Comparison of ENCODE assay signal across 27 cellular contexts in genomic region chr10:13491747-13492360, GRCh38. TPM values are rescaled to one million over a fixed set of nuclear protein-coding genes. Genes with fewer than 3 reads are reported as not detected.
"Had no signal": no experiment of that assay in that cellular context is flagged by ENCODE, and none has a peak within 500 bp of the region (broad histone marks: within the 10 kb centered on the region; RNA-seq: fewer than 3 reads in every experiment).

No MANE protein-coding gene starts in this region.

- H3K4me3 ChIP-seq: ascending aorta, body of pancreas, coronary artery, SK-N-MC had no signal

- H3K4me3 Mint-ChIP-seq: activated B cell treated with CpG ODN at 0.5 μM for 24 hours; activated CD4-positive, alpha-beta T cell treated with anti-CD3 and anti-CD28 coated beads, Interleukin-2, amount 10 ng/mL, durations not matched to agents 24 days and 14 days; activated CD8-positive, alpha-beta memory T cell treated with anti-CD3 and anti-CD28 coated beads, Interleukin-2, amount 10 ng/mL, durations not matched to agents 7 days and 5 days; activated naive CD8-positive, alpha-beta T cell treated with anti-CD3 and anti-CD28 coated beads, Interleukin-2, amount 50 U/mL, for 24 hours; activated T-cell treated with anti-CD3 and anti-CD28 coated beads, Interleukin-2, amount 50 U/mL, for 4 hours; T-cell had no signal

- H3K4me1 ChIP-seq: ascending aorta had no signal

- H3K36me3 Mint-ChIP-seq: activated CD8-positive, alpha-beta memory T cell treated with anti-CD3 and anti-CD28 coated beads, Interleukin-2, amount 10 ng/mL, durations not matched to agents 7 days and 5 days; activated naive CD4-positive, alpha-beta T cell treated with anti-CD3 and anti-CD28 coated beads, Interleukin-2, amount 50 U/mL, for 72 hours; T-cell had no signal

- H3K27me3 Mint-ChIP-seq: activated naive CD8-positive, alpha-beta T cell treated with anti-CD3 and anti-CD28 coated beads, Interleukin-2, amount 50 U/mL, for 24 hours had no signal

- H3K27ac ChIP-seq: ascending aorta, body of pancreas, coronary artery, PC-9, SK-N-MC had no signal

- ATAC-seq: activated CD8-positive, alpha-beta memory T cell treated with anti-CD3 and anti-CD28 coated beads, Interleukin-2, amount 10 ng/mL, durations not matched to agents 7 days and 5 days; activated naive CD4-positive, alpha-beta T cell treated with anti-CD3 and anti-CD28 coated beads, Interleukin-2, amount 50 U/mL, for 72 hours; activated naive CD8-positive, alpha-beta T cell treated with anti-CD3 and anti-CD28 coated beads, Interleukin-2, amount 50 U/mL, for 24 hours; activated T-cell treated with anti-CD3 and anti-CD28 coated beads, Interleukin-2, amount 50 U/mL, for 4 hours; body of pancreas; T-cell had no signal

- H3K9me3 Mint-ChIP-seq: activated B cell treated with CpG ODN at 0.5 μM for 24 hours; activated CD4-positive, alpha-beta T cell treated with anti-CD3 and anti-CD28 coated beads, Interleukin-2, amount 10 ng/mL, durations not matched to agents 24 days and 14 days; activated naive CD4-positive, alpha-beta T cell treated with anti-CD3 and anti-CD28 coated beads, Interleukin-2, amount 50 U/mL, for 72 hours; activated naive CD8-positive, alpha-beta T cell treated with anti-CD3 and anti-CD28 coated beads, Interleukin-2, amount 50 U/mL, for 24 hours; activated T-cell treated with anti-CD3 and anti-CD28 coated beads, Interleukin-2, amount 50 U/mL, for 4 hours; T-cell had no signal

- H3K27ac Mint-ChIP-seq: activated B cell treated with CpG ODN at 0.5 μM for 24 hours; activated CD4-positive, alpha-beta T cell treated with anti-CD3 and anti-CD28 coated beads, Interleukin-2, amount 10 ng/mL, durations not matched to agents 24 days and 14 days; activated CD8-positive, alpha-beta memory T cell treated with anti-CD3 and anti-CD28 coated beads, Interleukin-2, amount 10 ng/mL, durations not matched to agents 7 days and 5 days; activated naive CD4-positive, alpha-beta T cell treated with anti-CD3 and anti-CD28 coated beads, Interleukin-2, amount 50 U/mL, for 72 hours; activated naive CD8-positive, alpha-beta T cell treated with anti-CD3 and anti-CD28 coated beads, Interleukin-2, amount 50 U/mL, for 24 hours; T-cell had no signal

- DNase-seq: activated B cell treated with CpG ODN at 0.5 μM for 24 hours; activated CD4-positive, alpha-beta T cell treated with anti-CD3 and anti-CD28 coated beads for 1 hour; activated CD4-positive, alpha-beta T cell treated with anti-CD3 and anti-CD28 coated beads, Interleukin-2, amount 10 ng/mL, durations not matched to agents 24 days and 14 days; activated CD4-positive, alpha-beta T cell treated with anti-CD3 and anti-CD28 coated beads, Interleukin-2, amount 50 U/mL, for 48 hours; activated CD8-positive, alpha-beta memory T cell treated with anti-CD3 and anti-CD28 coated beads, Interleukin-2, amount 10 ng/mL, durations not matched to agents 7 days and 5 days; activated effector memory CD4-positive, alpha-beta T cell treated with anti-CD3 and anti-CD28 coated beads, Interleukin-2, amount 50 U/mL, for 16 hours; activated naive CD4-positive, alpha-beta T cell treated with Interleukin-2 at 50 U/mL for 16 hours; activated naive CD8-positive, alpha-beta T cell treated with anti-CD3 and anti-CD28 coated beads, Interleukin-2, amount 50 U/mL, for 24 hours; activated T-cell treated with anti-CD3 and anti-CD28 coated beads, Interleukin-2, amount 50 U/mL, for 4 hours; amniotic stem cell; body of pancreas; central memory CD4-positive, alpha-beta T cell; KG1; NCI-H1092; NCI-H146; NCI-H2171; NCI-H2227 treated with DMSO at 0.1 percent for 48 hours; NCI-H446 treated with DMSO at 0.1 percent for 48 hours; NCI-H524 treated with DMSO at 0.1 percent for 48 hours; PC-9; T-cell; T-helper 2 cell; T1000 had no signal

- H3K9me3 ChIP-seq: ascending aorta, body of pancreas had no signal

- H3K4me1 Mint-ChIP-seq: activated B cell treated with CpG ODN at 0.5 μM for 24 hours; activated CD4-positive, alpha-beta T cell treated with anti-CD3 and anti-CD28 coated beads, Interleukin-2, amount 10 ng/mL, durations not matched to agents 24 days and 14 days; activated CD8-positive, alpha-beta memory T cell treated with anti-CD3 and anti-CD28 coated beads, Interleukin-2, amount 10 ng/mL, durations not matched to agents 7 days and 5 days; activated naive CD8-positive, alpha-beta T cell treated with anti-CD3 and anti-CD28 coated beads, Interleukin-2, amount 50 U/mL, for 24 hours; T-cell had no signal

- H3K27me3 ChIP-seq: ascending aorta, body of pancreas had no signal

RNA-seq across cellular contexts. Expression of gene BEND7, which starts 37.0 kb away (rescaled TPM):
- total RNA-seq: activated B cell treated with CpG ODN at 0.5 μM for 24 hours; activated CD4-positive, alpha-beta T cell treated with anti-CD3 and anti-CD28 coated beads, Interleukin-2, amount 10 ng/mL, durations not matched to agents 24 days and 14 days; activated CD8-positive, alpha-beta memory T cell treated with anti-CD3 and anti-CD28 coated beads, Interleukin-2, amount 10 ng/mL, durations not matched to agents 7 days and 5 days; activated naive CD4-positive, alpha-beta T cell treated with anti-CD3 and anti-CD28 coated beads, Interleukin-2, amount 50 U/mL, for 72 hours had no signal
